ENCODE assay signal across 1 cellular context in the genomic region with DNA sequence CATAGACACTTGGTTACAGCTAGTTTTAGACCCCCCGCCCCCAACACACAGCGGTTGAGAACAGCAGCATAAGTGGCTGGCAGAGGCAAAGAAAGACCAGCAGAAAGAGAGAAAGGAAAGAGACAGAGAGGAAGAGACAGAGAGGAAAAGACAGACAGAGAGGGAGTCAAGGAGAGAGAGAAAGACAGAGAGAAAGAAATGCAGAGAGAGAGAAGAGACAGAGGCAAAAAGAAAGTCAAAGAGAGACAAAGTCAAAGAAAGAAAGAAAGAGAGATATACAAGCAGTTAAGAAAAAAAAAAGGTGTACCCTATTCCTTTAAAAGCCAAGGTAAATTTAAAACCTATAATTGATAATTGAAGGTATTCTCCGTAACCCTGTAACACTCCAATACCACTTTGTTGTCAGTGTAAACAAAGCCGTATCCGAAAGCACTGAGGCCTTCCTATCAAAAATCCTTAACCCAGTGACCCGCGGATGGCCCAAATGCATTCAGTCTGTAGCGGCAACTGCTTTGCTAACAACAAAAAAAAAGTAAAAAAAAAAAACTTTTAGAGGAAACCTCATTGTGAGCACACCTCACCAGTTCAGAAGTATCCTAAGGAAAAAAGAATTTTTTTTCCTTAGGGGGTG.
A peak's percentile ranks its signal among the peaks of the same experiment; 100 is the strongest.
TF ChIP-seq lines count a peak whose summit lies in the region.

No MANE protein-coding gene starts in this region.

TF ChIP-seq in K562, 482 proteins besides CTCF, POLR2A, EP300 and RAD21 (continues in another document):
- TF ChIP-seq, protein P1, sequence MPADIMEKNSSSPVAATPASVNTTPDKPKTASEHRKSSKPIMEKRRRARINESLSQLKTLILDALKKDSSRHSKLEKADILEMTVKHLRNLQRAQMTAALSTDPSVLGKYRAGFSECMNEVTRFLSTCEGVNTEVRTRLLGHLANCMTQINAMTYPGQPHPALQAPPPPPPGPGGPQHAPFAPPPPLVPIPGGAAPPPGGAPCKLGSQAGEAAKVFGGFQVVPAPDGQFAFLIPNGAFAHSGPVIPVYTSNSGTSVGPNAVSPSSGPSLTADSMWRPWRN (IDR thresholded peaks at IDR 0.05; ENCODE audit: low read depth): 0 out of 2 replicates have a peak, but pooled peaks have one; percentile 44
- TF ChIP-seq ZNF444 (CRISPR knock-in tag; IDR thresholded peaks at IDR 0.05): no peak
- no peak for TF ChIP-seq ZNF134 (CRISPR knock-in tag; conservative IDR thresholded peaks at IDR 0.05)
- no peak for TF ChIP-seq ZFPM2 (CRISPR knock-in tag; IDR thresholded peaks at IDR 0.05)
- no peak for TF ChIP-seq IRF2 (CRISPR knock-in tag; IDR thresholded peaks at IDR 0.05)
- TF ChIP-seq ARID2 (IDR thresholded peaks at IDR 0.05): peak; percentile 87
- TF ChIP-seq, protein P2, sequence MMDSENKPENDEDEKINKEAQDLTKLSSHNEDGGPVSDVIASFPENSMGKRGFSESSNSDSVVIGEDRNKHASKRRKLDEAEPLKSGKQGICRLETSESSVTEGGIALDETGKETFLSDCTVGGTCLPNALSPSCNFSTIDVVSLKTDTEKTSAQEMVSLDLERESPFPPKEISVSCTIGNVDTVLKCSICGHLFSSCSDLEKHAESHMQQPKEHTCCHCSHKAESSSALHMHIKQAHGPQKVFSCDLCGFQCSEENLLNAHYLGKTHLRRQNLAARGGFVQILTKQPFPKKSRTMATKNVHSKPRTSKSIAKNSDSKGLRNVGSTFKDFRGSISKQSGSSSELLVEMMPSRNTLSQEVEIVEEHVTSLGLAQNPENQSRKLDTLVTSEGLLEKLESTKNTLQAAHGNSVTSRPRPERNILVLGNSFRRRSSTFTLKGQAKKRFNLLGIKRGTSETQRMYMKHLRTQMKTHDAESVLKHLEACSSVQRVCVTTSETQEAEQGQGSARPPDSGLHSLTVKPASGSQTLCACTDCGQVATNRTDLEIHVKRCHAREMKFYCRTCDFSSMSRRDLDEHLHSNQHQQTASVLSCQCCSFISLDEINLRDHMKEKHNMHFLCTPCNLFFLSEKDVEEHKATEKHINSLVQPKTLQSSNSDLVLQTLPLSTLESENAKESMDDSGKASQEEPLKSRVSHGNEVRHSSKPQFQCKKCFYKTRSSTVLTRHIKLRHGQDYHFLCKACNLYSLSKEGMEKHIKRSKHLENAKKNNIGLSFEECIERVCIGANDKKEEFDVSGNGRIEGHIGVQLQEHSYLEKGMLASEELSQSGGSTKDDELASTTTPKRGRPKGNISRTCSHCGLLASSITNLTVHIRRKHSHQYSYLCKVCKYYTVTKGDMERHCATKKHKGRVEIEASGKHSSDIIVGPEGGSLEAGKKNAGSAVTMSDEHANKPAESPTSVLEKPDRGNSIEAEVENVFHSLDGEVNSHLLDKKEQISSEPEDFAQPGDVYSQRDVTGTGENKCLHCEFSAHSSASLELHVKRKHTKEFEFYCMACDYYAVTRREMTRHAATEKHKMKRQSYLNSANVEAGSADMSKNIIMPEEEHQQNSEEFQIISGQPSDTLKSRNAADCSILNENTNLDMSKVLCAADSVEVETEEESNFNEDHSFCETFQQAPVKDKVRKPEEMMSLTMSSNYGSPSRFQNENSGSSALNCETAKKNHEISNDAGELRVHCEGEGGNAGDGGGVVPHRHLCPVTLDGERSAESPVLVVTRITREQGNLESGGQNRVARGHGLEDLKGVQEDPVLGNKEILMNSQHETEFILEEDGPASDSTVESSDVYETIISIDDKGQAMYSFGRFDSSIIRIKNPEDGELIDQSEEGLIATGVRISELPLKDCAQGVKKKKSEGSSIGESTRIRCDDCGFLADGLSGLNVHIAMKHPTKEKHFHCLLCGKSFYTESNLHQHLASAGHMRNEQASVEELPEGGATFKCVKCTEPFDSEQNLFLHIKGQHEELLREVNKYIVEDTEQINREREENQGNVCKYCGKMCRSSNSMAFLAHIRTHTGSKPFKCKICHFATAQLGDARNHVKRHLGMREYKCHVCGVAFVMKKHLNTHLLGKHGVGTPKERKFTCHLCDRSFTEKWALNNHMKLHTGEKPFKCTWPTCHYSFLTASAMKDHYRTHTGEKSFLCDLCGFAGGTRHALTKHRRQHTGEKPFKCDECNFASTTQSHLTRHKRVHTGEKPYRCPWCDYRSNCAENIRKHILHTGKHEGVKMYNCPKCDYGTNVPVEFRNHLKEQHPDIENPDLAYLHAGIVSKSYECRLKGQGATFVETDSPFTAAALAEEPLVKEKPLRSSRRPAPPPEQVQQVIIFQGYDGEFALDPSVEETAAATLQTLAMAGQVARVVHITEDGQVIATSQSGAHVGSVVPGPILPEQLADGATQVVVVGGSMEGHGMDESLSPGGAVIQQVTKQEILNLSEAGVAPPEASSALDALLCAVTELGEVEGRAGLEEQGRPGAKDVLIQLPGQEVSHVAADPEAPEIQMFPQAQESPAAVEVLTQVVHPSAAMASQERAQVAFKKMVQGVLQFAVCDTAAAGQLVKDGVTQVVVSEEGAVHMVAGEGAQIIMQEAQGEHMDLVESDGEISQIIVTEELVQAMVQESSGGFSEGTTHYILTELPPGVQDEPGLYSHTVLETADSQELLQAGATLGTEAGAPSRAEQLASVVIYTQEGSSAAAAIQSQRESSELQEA (IDR thresholded peaks at IDR 0.05; ENCODE audit: low read depth): peak; percentile 42; the same call in 1 of the 2 replicates
- TF ChIP-seq, protein P3, sequence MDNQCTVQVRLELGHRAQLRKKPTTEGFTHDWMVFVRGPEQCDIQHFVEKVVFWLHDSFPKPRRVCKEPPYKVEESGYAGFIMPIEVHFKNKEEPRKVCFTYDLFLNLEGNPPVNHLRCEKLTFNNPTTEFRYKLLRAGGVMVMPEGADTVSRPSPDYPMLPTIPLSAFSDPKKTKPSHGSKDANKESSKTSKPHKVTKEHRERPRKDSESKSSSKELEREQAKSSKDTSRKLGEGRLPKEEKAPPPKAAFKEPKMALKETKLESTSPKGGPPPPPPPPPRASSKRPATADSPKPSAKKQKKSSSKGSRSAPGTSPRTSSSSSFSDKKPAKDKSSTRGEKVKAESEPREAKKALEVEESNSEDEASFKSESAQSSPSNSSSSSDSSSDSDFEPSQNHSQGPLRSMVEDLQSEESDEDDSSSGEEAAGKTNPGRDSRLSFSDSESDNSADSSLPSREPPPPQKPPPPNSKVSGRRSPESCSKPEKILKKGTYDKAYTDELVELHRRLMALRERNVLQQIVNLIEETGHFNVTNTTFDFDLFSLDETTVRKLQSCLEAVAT (IDR thresholded peaks at IDR 0.05): peak; percentile 89 to 97
- TF ChIP-seq CCNT2 (IDR thresholded peaks at IDR 0.05; ENCODE audit: borderline replicate concordance, extremely low read depth, insufficient read length, low read depth, low read length): no peak
- TF ChIP-seq SMARCA5 (IDR thresholded peaks at IDR 0.05): peak; percentile 80; the same call in 1 of the 2 replicates
- peak; percentile 84 for TF ChIP-seq NFRKB (IDR thresholded peaks at IDR 0.05; ENCODE audit: low read depth)
- 0 out of 2 replicates have a peak, but pooled peaks have one; percentile 31 for TF ChIP-seq SOX6 (IDR thresholded peaks at IDR 0.05)
- TF ChIP-seq ZFX (CRISPR knock-in tag; IDR thresholded peaks at IDR 0.05): peak; percentile 67
- peak; percentile 51 to 80; a peak in 1 of 4 replicates for TF ChIP-seq ARNT (IDR thresholded peaks at IDR 0.05)
- no peak for TF ChIP-seq ZNF778 (CRISPR knock-in tag; IDR thresholded peaks at IDR 0.05)
- TF ChIP-seq FOXM1 (IDR thresholded peaks at IDR 0.05; ENCODE audit: low read depth): 0 out of 2 replicates have a peak, but pooled peaks have one; percentile 33
- no peak for TF ChIP-seq FOXM1 (CRISPR knock-in tag; IDR thresholded peaks at IDR 0.05; ENCODE audit: low read depth)
- TF ChIP-seq MCM5 (IDR thresholded peaks at IDR 0.05; ENCODE audit: low read depth): 0 out of 2 replicates have a peak, but pooled peaks have one; percentile 82
- peak; percentile 57 for TF ChIP-seq SUPT5H (IDR thresholded peaks at IDR 0.05)
- TF ChIP-seq ASH1L (IDR thresholded peaks at IDR 0.05; ENCODE audit: borderline replicate concordance, low read depth, partially characterized antibody): peak; percentile 50
- TF ChIP-seq TRIM28 (IDR thresholded peaks at IDR 0.05): 0 out of 2 replicates have a peak, but pooled peaks have one; percentile 28
- TF ChIP-seq, protein P4, sequence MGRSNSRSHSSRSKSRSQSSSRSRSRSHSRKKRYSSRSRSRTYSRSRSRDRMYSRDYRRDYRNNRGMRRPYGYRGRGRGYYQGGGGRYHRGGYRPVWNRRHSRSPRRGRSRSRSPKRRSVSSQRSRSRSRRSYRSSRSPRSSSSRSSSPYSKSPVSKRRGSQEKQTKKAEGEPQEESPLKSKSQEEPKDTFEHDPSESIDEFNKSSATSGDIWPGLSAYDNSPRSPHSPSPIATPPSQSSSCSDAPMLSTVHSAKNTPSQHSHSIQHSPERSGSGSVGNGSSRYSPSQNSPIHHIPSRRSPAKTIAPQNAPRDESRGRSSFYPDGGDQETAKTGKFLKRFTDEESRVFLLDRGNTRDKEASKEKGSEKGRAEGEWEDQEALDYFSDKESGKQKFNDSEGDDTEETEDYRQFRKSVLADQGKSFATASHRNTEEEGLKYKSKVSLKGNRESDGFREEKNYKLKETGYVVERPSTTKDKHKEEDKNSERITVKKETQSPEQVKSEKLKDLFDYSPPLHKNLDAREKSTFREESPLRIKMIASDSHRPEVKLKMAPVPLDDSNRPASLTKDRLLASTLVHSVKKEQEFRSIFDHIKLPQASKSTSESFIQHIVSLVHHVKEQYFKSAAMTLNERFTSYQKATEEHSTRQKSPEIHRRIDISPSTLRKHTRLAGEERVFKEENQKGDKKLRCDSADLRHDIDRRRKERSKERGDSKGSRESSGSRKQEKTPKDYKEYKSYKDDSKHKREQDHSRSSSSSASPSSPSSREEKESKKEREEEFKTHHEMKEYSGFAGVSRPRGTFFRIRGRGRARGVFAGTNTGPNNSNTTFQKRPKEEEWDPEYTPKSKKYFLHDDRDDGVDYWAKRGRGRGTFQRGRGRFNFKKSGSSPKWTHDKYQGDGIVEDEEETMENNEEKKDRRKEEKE (IDR thresholded peaks at IDR 0.05; ENCODE audit: borderline replicate concordance in 1 of 2, control insufficient read depth in 1 of 2, low read depth in 2 of 2, low read length in 1 of 2): peak in 1 of 2 experiments; percentile 38; a peak in 1 of 4 replicates
- TF ChIP-seq, protein P5, sequence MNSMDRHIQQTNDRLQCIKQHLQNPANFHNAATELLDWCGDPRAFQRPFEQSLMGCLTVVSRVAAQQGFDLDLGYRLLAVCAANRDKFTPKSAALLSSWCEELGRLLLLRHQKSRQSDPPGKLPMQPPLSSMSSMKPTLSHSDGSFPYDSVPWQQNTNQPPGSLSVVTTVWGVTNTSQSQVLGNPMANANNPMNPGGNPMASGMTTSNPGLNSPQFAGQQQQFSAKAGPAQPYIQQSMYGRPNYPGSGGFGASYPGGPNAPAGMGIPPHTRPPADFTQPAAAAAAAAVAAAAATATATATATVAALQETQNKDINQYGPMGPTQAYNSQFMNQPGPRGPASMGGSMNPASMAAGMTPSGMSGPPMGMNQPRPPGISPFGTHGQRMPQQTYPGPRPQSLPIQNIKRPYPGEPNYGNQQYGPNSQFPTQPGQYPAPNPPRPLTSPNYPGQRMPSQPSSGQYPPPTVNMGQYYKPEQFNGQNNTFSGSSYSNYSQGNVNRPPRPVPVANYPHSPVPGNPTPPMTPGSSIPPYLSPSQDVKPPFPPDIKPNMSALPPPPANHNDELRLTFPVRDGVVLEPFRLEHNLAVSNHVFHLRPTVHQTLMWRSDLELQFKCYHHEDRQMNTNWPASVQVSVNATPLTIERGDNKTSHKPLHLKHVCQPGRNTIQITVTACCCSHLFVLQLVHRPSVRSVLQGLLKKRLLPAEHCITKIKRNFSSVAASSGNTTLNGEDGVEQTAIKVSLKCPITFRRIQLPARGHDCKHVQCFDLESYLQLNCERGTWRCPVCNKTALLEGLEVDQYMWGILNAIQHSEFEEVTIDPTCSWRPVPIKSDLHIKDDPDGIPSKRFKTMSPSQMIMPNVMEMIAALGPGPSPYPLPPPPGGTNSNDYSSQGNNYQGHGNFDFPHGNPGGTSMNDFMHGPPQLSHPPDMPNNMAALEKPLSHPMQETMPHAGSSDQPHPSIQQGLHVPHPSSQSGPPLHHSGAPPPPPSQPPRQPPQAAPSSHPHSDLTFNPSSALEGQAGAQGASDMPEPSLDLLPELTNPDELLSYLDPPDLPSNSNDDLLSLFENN (IDR thresholded peaks at IDR 0.05; ENCODE audit: low read depth in 2 of 2, low read length in 2 of 2): no peak
- no peak for TF ChIP-seq ZNF41 (CRISPR knock-in tag; conservative IDR thresholded peaks at IDR 0.05)
- no peak for TF ChIP-seq BMI1 (IDR thresholded peaks at IDR 0.05; ENCODE audit: low read length)
- TF ChIP-seq MTA1 (IDR thresholded peaks at IDR 0.05; ENCODE audit: borderline replicate concordance): peak; percentile 84
- TF ChIP-seq HDGF (IDR thresholded peaks at IDR 0.05): peak; percentile 90
- TF ChIP-seq CBX2 (IDR thresholded peaks at IDR 0.05; ENCODE audit: insufficient read depth, low read length, poor library complexity, severe bottlenecking): no peak
- TF ChIP-seq, protein P6, sequence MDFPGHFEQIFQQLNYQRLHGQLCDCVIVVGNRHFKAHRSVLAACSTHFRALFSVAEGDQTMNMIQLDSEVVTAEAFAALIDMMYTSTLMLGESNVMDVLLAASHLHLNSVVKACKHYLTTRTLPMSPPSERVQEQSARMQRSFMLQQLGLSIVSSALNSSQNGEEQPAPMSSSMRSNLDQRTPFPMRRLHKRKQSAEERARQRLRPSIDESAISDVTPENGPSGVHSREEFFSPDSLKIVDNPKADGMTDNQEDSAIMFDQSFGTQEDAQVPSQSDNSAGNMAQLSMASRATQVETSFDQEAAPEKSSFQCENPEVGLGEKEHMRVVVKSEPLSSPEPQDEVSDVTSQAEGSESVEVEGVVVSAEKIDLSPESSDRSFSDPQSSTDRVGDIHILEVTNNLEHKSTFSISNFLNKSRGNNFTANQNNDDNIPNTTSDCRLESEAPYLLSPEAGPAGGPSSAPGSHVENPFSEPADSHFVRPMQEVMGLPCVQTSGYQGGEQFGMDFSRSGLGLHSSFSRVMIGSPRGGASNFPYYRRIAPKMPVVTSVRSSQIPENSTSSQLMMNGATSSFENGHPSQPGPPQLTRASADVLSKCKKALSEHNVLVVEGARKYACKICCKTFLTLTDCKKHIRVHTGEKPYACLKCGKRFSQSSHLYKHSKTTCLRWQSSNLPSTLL (IDR thresholded peaks at IDR 0.05): peak; percentile 74
- peak; percentile 34 for TF ChIP-seq TAF9B (IDR thresholded peaks at IDR 0.05; ENCODE audit: partially characterized antibody)
- TF ChIP-seq, protein P7, sequence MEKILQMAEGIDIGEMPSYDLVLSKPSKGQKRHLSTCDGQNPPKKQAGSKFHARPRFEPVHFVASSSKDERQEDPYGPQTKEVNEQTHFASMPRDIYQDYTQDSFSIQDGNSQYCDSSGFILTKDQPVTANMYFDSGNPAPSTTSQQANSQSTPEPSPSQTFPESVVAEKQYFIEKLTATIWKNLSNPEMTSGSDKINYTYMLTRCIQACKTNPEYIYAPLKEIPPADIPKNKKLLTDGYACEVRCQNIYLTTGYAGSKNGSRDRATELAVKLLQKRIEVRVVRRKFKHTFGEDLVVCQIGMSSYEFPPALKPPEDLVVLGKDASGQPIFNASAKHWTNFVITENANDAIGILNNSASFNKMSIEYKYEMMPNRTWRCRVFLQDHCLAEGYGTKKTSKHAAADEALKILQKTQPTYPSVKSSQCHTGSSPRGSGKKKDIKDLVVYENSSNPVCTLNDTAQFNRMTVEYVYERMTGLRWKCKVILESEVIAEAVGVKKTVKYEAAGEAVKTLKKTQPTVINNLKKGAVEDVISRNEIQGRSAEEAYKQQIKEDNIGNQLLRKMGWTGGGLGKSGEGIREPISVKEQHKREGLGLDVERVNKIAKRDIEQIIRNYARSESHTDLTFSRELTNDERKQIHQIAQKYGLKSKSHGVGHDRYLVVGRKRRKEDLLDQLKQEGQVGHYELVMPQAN (IDR thresholded peaks at IDR 0.05; ENCODE audit: borderline replicate concordance): peak; percentile 79; the same call in 1 of the 2 replicates
- peak; percentile 52; the same call in 1 of the 2 replicates for TF ChIP-seq MTA3 (IDR thresholded peaks at IDR 0.05; ENCODE audit: borderline replicate concordance)
- 0 out of 2 replicates have a peak, but pooled peaks have one; percentile 46 for TF ChIP-seq ZEB2 (IDR thresholded peaks at IDR 0.05)
- TF ChIP-seq ZNF436 (CRISPR knock-in tag; IDR thresholded peaks at IDR 0.05): no peak
